ENCODE assay signal across 1 cellular context in the genomic region with DNA sequence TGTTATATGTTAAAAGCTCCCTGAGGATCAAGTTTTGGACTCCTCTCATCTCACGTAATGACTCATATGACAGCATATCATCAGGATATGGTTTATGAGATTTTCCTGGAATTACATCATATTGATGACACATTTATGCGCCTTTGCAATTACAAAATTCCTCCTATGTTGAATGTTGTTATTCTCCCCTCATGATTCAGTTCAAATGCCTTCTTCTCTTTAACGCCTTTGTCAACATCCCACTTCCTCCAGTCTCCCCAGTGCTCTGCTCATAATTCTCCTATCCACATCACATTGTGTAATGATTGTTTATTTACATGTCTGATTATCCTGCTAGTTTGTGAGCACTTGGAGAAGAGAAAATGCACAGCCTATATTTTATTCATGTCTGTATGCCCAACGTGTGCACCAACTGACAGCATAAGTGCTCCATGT.
A peak's percentile ranks its signal among the peaks of the same experiment; 100 is the strongest.
TF ChIP-seq lines count a peak whose summit lies in the region.

No MANE protein-coding gene starts in this region.

TF ChIP-seq in K562, 482 proteins besides CTCF, POLR2A, EP300 and RAD21 (continued from another document and continues in another):
- TF ChIP-seq, protein P1, sequence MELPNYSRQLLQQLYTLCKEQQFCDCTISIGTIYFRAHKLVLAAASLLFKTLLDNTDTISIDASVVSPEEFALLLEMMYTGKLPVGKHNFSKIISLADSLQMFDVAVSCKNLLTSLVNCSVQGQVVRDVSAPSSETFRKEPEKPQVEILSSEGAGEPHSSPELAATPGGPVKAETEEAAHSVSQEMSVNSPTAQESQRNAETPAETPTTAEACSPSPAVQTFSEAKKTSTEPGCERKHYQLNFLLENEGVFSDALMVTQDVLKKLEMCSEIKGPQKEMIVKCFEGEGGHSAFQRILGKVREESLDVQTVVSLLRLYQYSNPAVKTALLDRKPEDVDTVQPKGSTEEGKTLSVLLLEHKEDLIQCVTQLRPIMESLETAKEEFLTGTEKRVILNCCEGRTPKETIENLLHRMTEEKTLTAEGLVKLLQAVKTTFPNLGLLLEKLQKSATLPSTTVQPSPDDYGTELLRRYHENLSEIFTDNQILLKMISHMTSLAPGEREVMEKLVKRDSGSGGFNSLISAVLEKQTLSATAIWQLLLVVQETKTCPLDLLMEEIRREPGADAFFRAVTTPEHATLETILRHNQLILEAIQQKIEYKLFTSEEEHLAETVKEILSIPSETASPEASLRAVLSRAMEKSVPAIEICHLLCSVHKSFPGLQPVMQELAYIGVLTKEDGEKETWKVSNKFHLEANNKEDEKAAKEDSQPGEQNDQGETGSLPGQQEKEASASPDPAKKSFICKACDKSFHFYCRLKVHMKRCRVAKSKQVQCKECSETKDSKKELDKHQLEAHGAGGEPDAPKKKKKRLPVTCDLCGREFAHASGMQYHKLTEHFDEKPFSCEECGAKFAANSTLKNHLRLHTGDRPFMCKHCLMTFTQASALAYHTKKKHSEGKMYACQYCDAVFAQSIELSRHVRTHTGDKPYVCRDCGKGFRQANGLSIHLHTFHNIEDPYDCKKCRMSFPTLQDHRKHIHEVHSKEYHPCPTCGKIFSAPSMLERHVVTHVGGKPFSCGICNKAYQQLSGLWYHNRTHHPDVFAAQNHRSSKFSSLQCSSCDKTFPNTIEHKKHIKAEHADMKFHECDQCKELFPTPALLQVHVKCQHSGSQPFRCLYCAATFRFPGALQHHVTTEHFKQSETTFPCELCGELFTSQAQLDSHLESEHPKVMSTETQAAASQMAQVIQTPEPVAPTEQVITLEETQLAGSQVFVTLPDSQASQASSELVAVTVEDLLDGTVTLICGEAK (IDR thresholded peaks at IDR 0.05), result 0 out of 2 replicates have a peak, but pooled peaks have one; percentile 15
- TF ChIP-seq, protein P1 (CRISPR knock-in tag; IDR thresholded peaks at IDR 0.05), result no peak
- TF ChIP-seq, protein P2, sequence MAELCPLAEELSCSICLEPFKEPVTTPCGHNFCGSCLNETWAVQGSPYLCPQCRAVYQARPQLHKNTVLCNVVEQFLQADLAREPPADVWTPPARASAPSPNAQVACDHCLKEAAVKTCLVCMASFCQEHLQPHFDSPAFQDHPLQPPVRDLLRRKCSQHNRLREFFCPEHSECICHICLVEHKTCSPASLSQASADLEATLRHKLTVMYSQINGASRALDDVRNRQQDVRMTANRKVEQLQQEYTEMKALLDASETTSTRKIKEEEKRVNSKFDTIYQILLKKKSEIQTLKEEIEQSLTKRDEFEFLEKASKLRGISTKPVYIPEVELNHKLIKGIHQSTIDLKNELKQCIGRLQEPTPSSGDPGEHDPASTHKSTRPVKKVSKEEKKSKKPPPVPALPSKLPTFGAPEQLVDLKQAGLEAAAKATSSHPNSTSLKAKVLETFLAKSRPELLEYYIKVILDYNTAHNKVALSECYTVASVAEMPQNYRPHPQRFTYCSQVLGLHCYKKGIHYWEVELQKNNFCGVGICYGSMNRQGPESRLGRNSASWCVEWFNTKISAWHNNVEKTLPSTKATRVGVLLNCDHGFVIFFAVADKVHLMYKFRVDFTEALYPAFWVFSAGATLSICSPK (IDR thresholded peaks at IDR 0.05; ENCODE audit: borderline replicate concordance), result no peak
- TF ChIP-seq, protein P3, sequence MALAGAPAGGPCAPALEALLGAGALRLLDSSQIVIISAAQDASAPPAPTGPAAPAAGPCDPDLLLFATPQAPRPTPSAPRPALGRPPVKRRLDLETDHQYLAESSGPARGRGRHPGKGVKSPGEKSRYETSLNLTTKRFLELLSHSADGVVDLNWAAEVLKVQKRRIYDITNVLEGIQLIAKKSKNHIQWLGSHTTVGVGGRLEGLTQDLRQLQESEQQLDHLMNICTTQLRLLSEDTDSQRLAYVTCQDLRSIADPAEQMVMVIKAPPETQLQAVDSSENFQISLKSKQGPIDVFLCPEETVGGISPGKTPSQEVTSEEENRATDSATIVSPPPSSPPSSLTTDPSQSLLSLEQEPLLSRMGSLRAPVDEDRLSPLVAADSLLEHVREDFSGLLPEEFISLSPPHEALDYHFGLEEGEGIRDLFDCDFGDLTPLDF (CRISPR knock-in tag; IDR thresholded peaks at IDR 0.05), result no peak
- TF ChIP-seq TARDBP (IDR thresholded peaks at IDR 0.05) (peak; percentile 58; the same call in 1 of the 2 replicates), RFX5 (IDR thresholded peaks at IDR 0.05; ENCODE audit: low read depth, low read length) (no peak), MTA1 (IDR thresholded peaks at IDR 0.05; ENCODE audit: borderline replicate concordance) (no peak), SUPT5H (IDR thresholded peaks at IDR 0.05) (no peak), FOXK2 (conservative IDR thresholded peaks at IDR 0.05 in 1 of 2, IDR thresholded peaks at IDR 0.05 in 1 of 2; ENCODE audit: low read depth in 2 of 2) (peak in 1 of 2 experiments; percentile 56; a peak in 1 of 4 replicates), SOX6 (IDR thresholded peaks at IDR 0.05) (peak; percentile 66), ATF7 (IDR thresholded peaks at IDR 0.05) (peak; percentile 88), ZKSCAN3 (CRISPR knock-in tag; IDR thresholded peaks at IDR 0.05) (no peak), LEF1 (IDR thresholded peaks at IDR 0.05) (peak; percentile 92; the same call in 1 of the 2 replicates), STAT5A (IDR thresholded peaks at IDR 0.05; ENCODE audit: borderline replicate concordance, low read length) (peak; percentile 75; the same call in 1 of the 2 replicates), GABPA (tag; conservative IDR thresholded peaks at IDR 0.05; ENCODE audit: low read depth) (peak; percentile 32; the same call in 1 of the 2 replicates), SRSF1 (IDR thresholded peaks at IDR 0.05; ENCODE audit: low read depth, low read length) (no peak), MEIS2 (IDR thresholded peaks at IDR 0.05; ENCODE audit: partially characterized antibody) (peak; percentile 99), PHF21A (IDR thresholded peaks at IDR 0.05; ENCODE audit: borderline replicate concordance, low read depth) (no peak), RUNX1 (IDR thresholded peaks at IDR 0.05; ENCODE audit: low read depth) (no peak)
- TF ChIP-seq, protein P4, sequence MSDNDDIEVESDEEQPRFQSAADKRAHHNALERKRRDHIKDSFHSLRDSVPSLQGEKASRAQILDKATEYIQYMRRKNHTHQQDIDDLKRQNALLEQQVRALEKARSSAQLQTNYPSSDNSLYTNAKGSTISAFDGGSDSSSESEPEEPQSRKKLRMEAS (CRISPR knock-in tag; IDR thresholded peaks at IDR 0.05), result no peak
- TF ChIP-seq, protein P5, sequence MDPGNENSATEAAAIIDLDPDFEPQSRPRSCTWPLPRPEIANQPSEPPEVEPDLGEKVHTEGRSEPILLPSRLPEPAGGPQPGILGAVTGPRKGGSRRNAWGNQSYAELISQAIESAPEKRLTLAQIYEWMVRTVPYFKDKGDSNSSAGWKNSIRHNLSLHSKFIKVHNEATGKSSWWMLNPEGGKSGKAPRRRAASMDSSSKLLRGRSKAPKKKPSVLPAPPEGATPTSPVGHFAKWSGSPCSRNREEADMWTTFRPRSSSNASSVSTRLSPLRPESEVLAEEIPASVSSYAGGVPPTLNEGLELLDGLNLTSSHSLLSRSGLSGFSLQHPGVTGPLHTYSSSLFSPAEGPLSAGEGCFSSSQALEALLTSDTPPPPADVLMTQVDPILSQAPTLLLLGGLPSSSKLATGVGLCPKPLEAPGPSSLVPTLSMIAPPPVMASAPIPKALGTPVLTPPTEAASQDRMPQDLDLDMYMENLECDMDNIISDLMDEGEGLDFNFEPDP (CRISPR knock-in tag; IDR thresholded peaks at IDR 0.05), result no peak
- TF ChIP-seq, protein P6, sequence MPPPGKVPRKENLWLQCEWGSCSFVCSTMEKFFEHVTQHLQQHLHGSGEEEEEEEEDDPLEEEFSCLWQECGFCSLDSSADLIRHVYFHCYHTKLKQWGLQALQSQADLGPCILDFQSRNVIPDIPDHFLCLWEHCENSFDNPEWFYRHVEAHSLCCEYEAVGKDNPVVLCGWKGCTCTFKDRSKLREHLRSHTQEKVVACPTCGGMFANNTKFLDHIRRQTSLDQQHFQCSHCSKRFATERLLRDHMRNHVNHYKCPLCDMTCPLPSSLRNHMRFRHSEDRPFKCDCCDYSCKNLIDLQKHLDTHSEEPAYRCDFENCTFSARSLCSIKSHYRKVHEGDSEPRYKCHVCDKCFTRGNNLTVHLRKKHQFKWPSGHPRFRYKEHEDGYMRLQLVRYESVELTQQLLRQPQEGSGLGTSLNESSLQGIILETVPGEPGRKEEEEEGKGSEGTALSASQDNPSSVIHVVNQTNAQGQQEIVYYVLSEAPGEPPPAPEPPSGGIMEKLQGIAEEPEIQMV (tag; conservative IDR thresholded peaks at IDR 0.05; ENCODE audit: low read depth), result no peak
- TF ChIP-seq, protein P7, sequence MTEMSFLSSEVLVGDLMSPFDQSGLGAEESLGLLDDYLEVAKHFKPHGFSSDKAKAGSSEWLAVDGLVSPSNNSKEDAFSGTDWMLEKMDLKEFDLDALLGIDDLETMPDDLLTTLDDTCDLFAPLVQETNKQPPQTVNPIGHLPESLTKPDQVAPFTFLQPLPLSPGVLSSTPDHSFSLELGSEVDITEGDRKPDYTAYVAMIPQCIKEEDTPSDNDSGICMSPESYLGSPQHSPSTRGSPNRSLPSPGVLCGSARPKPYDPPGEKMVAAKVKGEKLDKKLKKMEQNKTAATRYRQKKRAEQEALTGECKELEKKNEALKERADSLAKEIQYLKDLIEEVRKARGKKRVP (CRISPR knock-in tag; IDR thresholded peaks at IDR 0.05), result 0 out of 2 replicates have a peak, but pooled peaks have one; percentile 30
- TF ChIP-seq, protein P8, sequence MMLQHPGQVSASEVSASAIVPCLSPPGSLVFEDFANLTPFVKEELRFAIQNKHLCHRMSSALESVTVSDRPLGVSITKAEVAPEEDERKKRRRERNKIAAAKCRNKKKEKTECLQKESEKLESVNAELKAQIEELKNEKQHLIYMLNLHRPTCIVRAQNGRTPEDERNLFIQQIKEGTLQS (IDR thresholded peaks at IDR 0.05), result peak; percentile 96
- TF ChIP-seq, protein P8 (CRISPR knock-in tag; conservative IDR thresholded peaks at IDR 0.05), result no peak; the same call in 1 of the 2 replicates
- TF ChIP-seq, protein P9, sequence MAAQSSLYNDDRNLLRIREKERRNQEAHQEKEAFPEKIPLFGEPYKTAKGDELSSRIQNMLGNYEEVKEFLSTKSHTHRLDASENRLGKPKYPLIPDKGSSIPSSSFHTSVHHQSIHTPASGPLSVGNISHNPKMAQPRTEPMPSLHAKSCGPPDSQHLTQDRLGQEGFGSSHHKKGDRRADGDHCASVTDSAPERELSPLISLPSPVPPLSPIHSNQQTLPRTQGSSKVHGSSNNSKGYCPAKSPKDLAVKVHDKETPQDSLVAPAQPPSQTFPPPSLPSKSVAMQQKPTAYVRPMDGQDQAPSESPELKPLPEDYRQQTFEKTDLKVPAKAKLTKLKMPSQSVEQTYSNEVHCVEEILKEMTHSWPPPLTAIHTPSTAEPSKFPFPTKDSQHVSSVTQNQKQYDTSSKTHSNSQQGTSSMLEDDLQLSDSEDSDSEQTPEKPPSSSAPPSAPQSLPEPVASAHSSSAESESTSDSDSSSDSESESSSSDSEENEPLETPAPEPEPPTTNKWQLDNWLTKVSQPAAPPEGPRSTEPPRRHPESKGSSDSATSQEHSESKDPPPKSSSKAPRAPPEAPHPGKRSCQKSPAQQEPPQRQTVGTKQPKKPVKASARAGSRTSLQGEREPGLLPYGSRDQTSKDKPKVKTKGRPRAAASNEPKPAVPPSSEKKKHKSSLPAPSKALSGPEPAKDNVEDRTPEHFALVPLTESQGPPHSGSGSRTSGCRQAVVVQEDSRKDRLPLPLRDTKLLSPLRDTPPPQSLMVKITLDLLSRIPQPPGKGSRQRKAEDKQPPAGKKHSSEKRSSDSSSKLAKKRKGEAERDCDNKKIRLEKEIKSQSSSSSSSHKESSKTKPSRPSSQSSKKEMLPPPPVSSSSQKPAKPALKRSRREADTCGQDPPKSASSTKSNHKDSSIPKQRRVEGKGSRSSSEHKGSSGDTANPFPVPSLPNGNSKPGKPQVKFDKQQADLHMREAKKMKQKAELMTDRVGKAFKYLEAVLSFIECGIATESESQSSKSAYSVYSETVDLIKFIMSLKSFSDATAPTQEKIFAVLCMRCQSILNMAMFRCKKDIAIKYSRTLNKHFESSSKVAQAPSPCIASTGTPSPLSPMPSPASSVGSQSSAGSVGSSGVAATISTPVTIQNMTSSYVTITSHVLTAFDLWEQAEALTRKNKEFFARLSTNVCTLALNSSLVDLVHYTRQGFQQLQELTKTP (IDR thresholded peaks at IDR 0.05; ENCODE audit: low read depth in 1 of 2, partially characterized antibody in 2 of 2), result peak in 1 of 2 experiments; percentile 53
- TF ChIP-seq, protein P10, sequence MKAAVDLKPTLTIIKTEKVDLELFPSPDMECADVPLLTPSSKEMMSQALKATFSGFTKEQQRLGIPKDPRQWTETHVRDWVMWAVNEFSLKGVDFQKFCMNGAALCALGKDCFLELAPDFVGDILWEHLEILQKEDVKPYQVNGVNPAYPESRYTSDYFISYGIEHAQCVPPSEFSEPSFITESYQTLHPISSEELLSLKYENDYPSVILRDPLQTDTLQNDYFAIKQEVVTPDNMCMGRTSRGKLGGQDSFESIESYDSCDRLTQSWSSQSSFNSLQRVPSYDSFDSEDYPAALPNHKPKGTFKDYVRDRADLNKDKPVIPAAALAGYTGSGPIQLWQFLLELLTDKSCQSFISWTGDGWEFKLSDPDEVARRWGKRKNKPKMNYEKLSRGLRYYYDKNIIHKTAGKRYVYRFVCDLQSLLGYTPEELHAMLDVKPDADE (conservative IDR thresholded peaks at IDR 0.05; ENCODE audit: control insufficient read depth, low read depth, low read length), result no peak
